Comparison of ENCODE assay signal across 13 cellular contexts in the genomic region with DNA sequence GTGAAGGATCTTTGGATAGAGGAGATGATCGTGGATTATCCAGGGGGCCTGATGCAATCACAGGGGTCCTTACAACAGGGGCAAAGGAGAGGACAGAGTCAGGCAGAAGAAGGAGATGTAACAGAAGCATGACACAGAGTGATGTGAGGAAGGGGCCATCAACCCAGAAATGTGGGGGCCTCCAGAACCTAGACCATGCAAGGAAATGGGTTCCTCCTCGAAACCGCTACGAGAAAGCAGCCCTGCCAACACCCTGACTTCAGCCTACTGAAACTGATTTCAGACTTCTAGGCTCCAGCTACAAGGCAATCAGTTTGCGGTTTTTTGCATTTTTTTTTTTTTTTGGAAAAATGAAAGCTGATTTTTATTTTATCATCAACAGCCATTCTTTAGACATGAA. TPM values are rescaled to one million over a fixed set of nuclear protein-coding genes. Genes with fewer than 3 reads are reported as not detected.
DNase-seq lines count a peak whose midpoint lies in the region; ATAC-seq lines count a peak whose summit lies in the region.
"Had no signal": no experiment of that assay in that cellular context is flagged by ENCODE, and none has a peak within 500 bp of the region (broad histone marks: within the 10 kb centered on the region; RNA-seq: fewer than 3 reads in every experiment).

No MANE protein-coding gene starts in this region.

- H3K36me3 ChIP-seq in mesenchymal stem cell (ENCODE audit: control insufficient read depth in 1 of 2, insufficient read depth in 2 of 2, low read depth in 1 of 2, low read length in 2 of 2): no peaks in the 10 kb centered on the region
- H3K36me3 ChIP-seq in H7 (replicated peaks; ENCODE audit: control insufficient read depth, insufficient read depth, low read length): no peaks in the 10 kb centered on the region

- H3K4me1 ChIP-seq in mesenchymal stem cell (ENCODE audit: control insufficient read depth, insufficient read depth, low read depth, low read length): peaks cover 15% of the 10 kb centered on the region

- H3K23ac ChIP-seq in mesenchymal stem cell (ENCODE audit: low read length in 2 of 2): no peak overlapping the region

- H4K8ac ChIP-seq in mesenchymal stem cell (ENCODE audit: low read length): no peak overlapping the region

- ATAC-seq in sciatic nerve: no peak
- ATAC-seq: CD8-positive, alpha-beta T cell had no signal

- H2BK120ac ChIP-seq in mesenchymal stem cell (ENCODE audit: low read depth, low read length): no peak overlapping the region

- no peak overlapping the region for H2BK12ac ChIP-seq in mesenchymal stem cell (ENCODE audit: low read length in 2 of 2)

- H3K4me3 ChIP-seq in mesenchymal stem cell (ENCODE audit: insufficient read depth in 1 of 2, low read depth in 1 of 2, low read length in 2 of 2): no peak overlapping the region
- H3K4me3 ChIP-seq in H7 (ENCODE audit: insufficient read depth, low read depth, low read length): no peak overlapping the region
- H3K4me3 ChIP-seq: GM23248 had no signal

- no peak overlapping the region for H3K14ac ChIP-seq in mesenchymal stem cell (ENCODE audit: low read length in 2 of 2)

- peak overlapping the region; percentile 18 for H2BK15ac ChIP-seq in mesenchymal stem cell (ENCODE audit: low read depth, poor library complexity, severe bottlenecking)

- intact Hi-C loops in sciatic nerve (cut with DNase I): no loop called here

- no peak overlapping the region for H2AK5ac ChIP-seq in mesenchymal stem cell (ENCODE audit: low read length, severe bottlenecking)

- H2AFZ ChIP-seq in mesenchymal stem cell (ENCODE audit: low read depth, low read length): no peak overlapping the region
- H2AFZ ChIP-seq: GM23248 had no signal

- peak; percentile 33 for DNase-seq in activated effector memory CD4-positive, alpha-beta T cell treated with anti-CD3 and anti-CD28 coated beads, Interleukin-2, amount 50 U/mL, for 16 hours
- no peak for DNase-seq in activated effector memory CD4-positive, alpha-beta T cell treated with Interleukin-2 at 50 U/mL for 16 hours
- DNase-seq in mesenchymal stem cell (no peak), sciatic nerve (ENCODE audit: low spot score) (peak; percentile 27), H7 (no peak), NCI-H446 treated with DMSO at 0.1 percent for 48 hours (lab: John Stamatoyannopoulos, UW) (no peak)
- DNase-seq in activated CD4-positive, CD25-positive, alpha-beta regulatory T cell (lab: John Stamatoyannopoulos, UW): no peak
- no peak for DNase-seq in central memory CD4-positive, alpha-beta T cell
- DNase-seq: Caco-2; CD8-positive, alpha-beta T cell; DMS 273 treated with DMSO at 0.1 percent for 48 hours; GM23248 had no signal

- H4K91ac ChIP-seq in mesenchymal stem cell (ENCODE audit: low read length): no peak overlapping the region

- H3K18ac ChIP-seq in mesenchymal stem cell (ENCODE audit: low read depth in 1 of 2, low read length in 2 of 2): no peak overlapping the region

- no peak overlapping the region for H3K4ac ChIP-seq in mesenchymal stem cell (ENCODE audit: low read depth in 1 of 2, low read length in 2 of 2)

- no peak overlapping the region for H3K4me2 ChIP-seq in mesenchymal stem cell (ENCODE audit: low read length, poor library complexity, severe bottlenecking)

- H3K9ac ChIP-seq in mesenchymal stem cell (ENCODE audit: low read length): no peak overlapping the region
- H3K9ac ChIP-seq: GM23248 had no signal

- peaks cover 42% of the 10 kb centered on the region for H3K79me1 ChIP-seq in mesenchymal stem cell (replicated peaks; ENCODE audit: low read length, poor library complexity, severe bottlenecking)

- whole genome bisulfite sequencing in mesenchymal stem cell: 99% methylated on average over 4 of the region's 5 CpGs

- no peak overlapping the region for H2BK5ac ChIP-seq in mesenchymal stem cell (ENCODE audit: low read depth, low read length, poor library complexity, severe bottlenecking)

- H3K9me3 ChIP-seq in mesenchymal stem cell (ENCODE audit: control insufficient read depth, low read length): no peaks in the 10 kb centered on the region
- H3K9me3 ChIP-seq: Caco-2 had no signal

- H3K27ac ChIP-seq in mesenchymal stem cell (ENCODE audit: low read length, poor library complexity, severe bottlenecking): no peak overlapping the region
- H3K27ac ChIP-seq: 22Rv1, GM23248 had no signal

- H3K27me3 ChIP-seq in mesenchymal stem cell (ENCODE audit: control insufficient read depth in 1 of 2, insufficient read depth in 1 of 2, low read length in 2 of 2) (no peaks in the 10 kb centered on the region), H7 (ENCODE audit: control insufficient read depth, insufficient read depth, low read length) (no peaks in the 10 kb centered on the region)

RNA-seq across cellular contexts. Expression of a gene that starts 34.0 kb away (rescaled TPM):
- 5.1 TPM for polyA plus RNA-seq in mesenchymal stem cell (2013, experiment 1 of 2)
- polyA plus RNA-seq in mesenchymal stem cell (2013, experiment 2 of 2): 4.5 TPM
- total RNA-seq in sciatic nerve: 44.6 TPM
- total RNA-seq in H7 (2014; rRNA removed; shearing (Covaris generic)): 1.2 and 1.3 TPM in 2 replicates

Comparison
In these comparisons a context has a peak if more than half of its experiments do, and no peak if none do; other contexts are left out.
1. DNase-seq: peak in activated effector memory CD4-positive, alpha-beta T cell treated with anti-CD3 and anti-CD28 coated beads, Interleukin-2, amount 50 U/mL, for 16 hours (single experiment) and sciatic nerve (single experiment); none in activated effector memory CD4-positive, alpha-beta T cell treated with Interleukin-2 at 50 U/mL for 16 hours (single experiment), mesenchymal stem cell (single experiment), H7 (single experiment), activated CD4-positive, CD25-positive, alpha-beta regulatory T cell (0 of 4), NCI-H446 treated with DMSO at 0.1 percent for 48 hours (single experiment) and central memory CD4-positive, alpha-beta T cell (single experiment).
2. RNA of a gene that starts 34.0 kb away (total RNA-seq): 44.6 TPM in sciatic nerve (single experiment); 1.2 to 1.3 TPM in H7; every median in the first group is over 10 times any median in the second.